9 cellular contexts compared by ENCODE assay signal in genomic region chrX:72713130-72713529, GRCh38. TPM values are rescaled to one million over a fixed set of nuclear protein-coding genes. Genes with fewer than 3 reads are reported as not detected.
A peak's percentile ranks its signal among the peaks of the same experiment; 100 is the strongest.
DNase-seq lines count a peak whose midpoint lies in the region; ATAC-seq and TF ChIP-seq lines count a peak whose summit lies in the region.
"Had no signal": no experiment of that assay in that cellular context is flagged by ENCODE, and none has a peak within 500 bp of the region (broad histone marks: within the 10 kb centered on the region; RNA-seq: fewer than 3 reads in every experiment).

No MANE protein-coding gene starts in this region.

- H3K27me3 ChIP-seq in ACC112 (ENCODE audit: insufficient read depth, low read length) (no peaks in the 10 kb centered on the region), brain microvascular endothelial cell (replicated peaks) (no peaks in the 10 kb centered on the region)
- no peaks in the 10 kb centered on the region for H3K27me3 ChIP-seq in naive thymus-derived CD4-positive, alpha-beta T cell (ENCODE audit: control insufficient read depth in 2 of 2, insufficient read depth in 2 of 2, low read length in 2 of 2)

- POLR2A ChIA-PET in naive thymus-derived CD4-positive, alpha-beta T cell (lab: Charles Lee), result no interaction called here

- CTCF ChIA-PET in naive thymus-derived CD4-positive, alpha-beta T cell (lab: Charles Lee), result no interaction called here

- H3K36me3 Mint-ChIP-seq in naive thymus-derived CD4-positive, alpha-beta T cell, result peaks cover 0 to 1% (median 0%) of the 10 kb centered on the region in 5 donors

- no peak for TF ChIP-seq CTCF in HFF-Myc (IDR thresholded peaks at IDR 0.05; ENCODE audit: low read depth, low read length, missing control alignments)
- TF ChIP-seq CTCF in brain microvascular endothelial cell (IDR thresholded peaks at IDR 0.05; ENCODE audit: low read depth, low read length, missing control alignments), result no peak

- H3K4me1 Mint-ChIP-seq in naive thymus-derived CD4-positive, alpha-beta T cell, result peaks cover 0 to 10% (median 6%) of the 10 kb centered on the region in 7 donors

- H3K36me3 ChIP-seq in ACC112 (ENCODE audit: insufficient read depth, low read length), result no peaks in the 10 kb centered on the region
- no peaks in the 10 kb centered on the region for H3K36me3 ChIP-seq in brain microvascular endothelial cell (replicated peaks)
- H3K36me3 ChIP-seq in naive thymus-derived CD4-positive, alpha-beta T cell (ENCODE audit: control insufficient read depth in 2 of 3, insufficient read depth in 3 of 3, low read length in 3 of 3), result no peaks in the 10 kb centered on the region

- H3K27me3 Mint-ChIP-seq in naive thymus-derived CD4-positive, alpha-beta T cell, result peaks cover 0 to 11% (median 6%) of the 10 kb centered on the region in 5 donors

- intact Hi-C loops in naive thymus-derived CD4-positive, alpha-beta T cell (cut with micrococcal nuclease), result no loop called here

- H3K4me3 ChIP-seq in ACC112 (ENCODE audit: low read depth, low read length) (peak overlapping the region; percentile 89), HFF-Myc (replicated peaks; ENCODE audit: low read depth, low read length) (peak overlapping the region; percentile 51), brain microvascular endothelial cell (ENCODE audit: low read depth, low read length) (peak overlapping the region; percentile 58)
- peak overlapping the region; percentile 33 for H3K4me3 ChIP-seq in naive thymus-derived CD4-positive, alpha-beta T cell (ENCODE audit: low read length)

- peak overlapping the region in 1 of 9 donors; percentile 73 for H3K27ac Mint-ChIP-seq in naive thymus-derived CD4-positive, alpha-beta T cell

- no peak overlapping the region for H2AFZ ChIP-seq in ACC112 (ENCODE audit: low read length, unreplicated experiment)

- H3K9me3 Mint-ChIP-seq in naive thymus-derived CD4-positive, alpha-beta T cell, result no peaks in the 10 kb centered on the region

- DNase-seq in HFF-Myc (ENCODE audit: extremely low read depth, low read depth), result no peak
- DNase-seq in brain microvascular endothelial cell, result no peak
- DNase-seq in naive thymus-derived CD4-positive, alpha-beta T cell, result no peak
- no peak for DNase-seq in NK-92 treated with Interleukin-12 subunit alpha and Interleukin-12 subunit beta, amount 100 ng/mL, for 24 hours (lab: John Stamatoyannopoulos, UW)

- H3K27ac ChIP-seq in ACC112 (ENCODE audit: low read depth, low read length) (peak overlapping the region; percentile 33; the same call in 1 of the 2 replicates), brain microvascular endothelial cell (no peak overlapping the region)
- H3K27ac ChIP-seq in naive thymus-derived CD4-positive, alpha-beta T cell (ENCODE audit: low read depth, low read length), result no peak overlapping the region

- H3K79me2 ChIP-seq in ACC112 (ENCODE audit: control insufficient read depth, insufficient read depth, low read length, unreplicated experiment), result peaks cover 4% of the 10 kb centered on the region

- peaks cover 15% of the 10 kb centered on the region for H3K4me1 ChIP-seq in ACC112 (ENCODE audit: control insufficient read depth, insufficient read depth, low read length, unreplicated experiment)
- H3K4me1 ChIP-seq in naive thymus-derived CD4-positive, alpha-beta T cell (ENCODE audit: control insufficient read depth in 2 of 2, insufficient read depth in 2 of 2, low read length in 2 of 2), result no peaks in the 10 kb centered on the region

- peak overlapping the region; percentile 47 to 88 (median 74) for H3K4me3 Mint-ChIP-seq in naive thymus-derived CD4-positive, alpha-beta T cell

- no peaks in the 10 kb centered on the region for H3K9me3 ChIP-seq in naive thymus-derived CD4-positive, alpha-beta T cell (ENCODE audit: control insufficient read depth in 2 of 3, low read length in 3 of 3)
- H3K9me3 ChIP-seq: mucosa of descending colon had no signal

- in situ Hi-C loops in brain microvascular endothelial cell (cut with HindIII; ENCODE audit: low pct_ligation_motif_present, low sequenced_read_pairs), result no loop called here

- no peak for ATAC-seq in naive thymus-derived CD4-positive, alpha-beta T cell
- ATAC-seq in GM21367 (IDR thresholded peaks at IDR 0.05; ENCODE audit: unreplicated experiment) (no peak), GM19328 (IDR thresholded peaks at IDR 0.05; ENCODE audit: unreplicated experiment) (no peak), HG02798 (IDR thresholded peaks at IDR 0.05; ENCODE audit: poor library complexity, unreplicated experiment) (no peak)

RNA-seq across cellular contexts. Expression of gene PHKA1, which starts 1.0 kb away (rescaled TPM):
- 1 to 10 TPM in 1 of 5 experiments, under 1 TPM in 4; 0.19 to 1.9 (median 0.41) TPM for total RNA-seq in naive thymus-derived CD4-positive, alpha-beta T cell
- not detected for polyA plus RNA-seq in naive thymus-derived CD4-positive, alpha-beta T cell

Comparison
In these comparisons a context has a peak if more than half of its experiments do, and no peak if none do; other contexts are left out.
1. H3K4me3 ChIP-seq: peak in every context shown above with its lines; median percentile 89 in ACC112; 58 in brain microvascular endothelial cell; 51 in HFF-Myc; 33 in naive thymus-derived CD4-positive, alpha-beta T cell.